8 cellular contexts compared by ENCODE assay signal in the genomic region with DNA sequence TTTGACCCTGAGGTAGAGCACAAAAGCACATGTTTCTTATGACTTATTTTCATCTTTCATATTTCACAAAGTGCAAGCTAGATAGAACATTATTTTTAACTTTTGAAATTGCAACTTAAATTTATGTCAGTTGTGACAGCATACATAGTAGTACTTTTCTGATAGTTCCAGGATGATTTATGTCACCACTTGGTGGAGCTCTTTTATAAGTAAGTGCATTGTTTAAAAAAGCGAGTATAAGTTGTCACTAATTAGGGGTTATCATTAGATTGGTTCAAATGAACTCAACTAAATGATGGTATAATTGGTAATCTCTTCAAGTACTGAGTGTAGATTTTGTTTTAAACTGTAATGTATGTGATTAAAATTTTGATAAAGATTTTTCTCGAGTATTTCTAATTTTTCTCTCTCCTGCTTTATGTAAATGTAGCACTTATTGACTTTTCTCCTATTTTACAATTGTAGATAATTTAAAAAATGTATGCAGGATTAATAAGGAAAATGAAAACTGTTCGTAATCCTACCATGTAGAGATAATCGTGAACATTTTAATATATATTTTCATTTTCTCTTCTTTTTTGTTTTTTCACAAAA. TPM values are rescaled to one million over a fixed set of nuclear protein-coding genes. Genes with fewer than 3 reads are reported as not detected.
DNase-seq lines count a peak whose midpoint lies in the region; ATAC-seq and TF ChIP-seq lines count a peak whose summit lies in the region.

No MANE protein-coding gene starts in this region.

- TF ChIP-seq RAD21 in HCT116 (IDR thresholded peaks at IDR 0.05; ENCODE audit: low read depth): peak; percentile 69

- POLR2A ChIA-PET in HCT116 (lab: Charles Lee): no interaction called here

- H3K4me3 Mint-ChIP-seq in CD4-positive, CD25-positive, alpha-beta regulatory T cell: no peak overlapping the region

- no TSS peak for BruUV-seq in HCT116 (replicated peaks; lab: Mats Ljungman, UMichigan)

- no peaks in the 10 kb centered on the region for H3K4me1 ChIP-seq in CD4-positive, CD25-positive, alpha-beta regulatory T cell (ENCODE audit: control insufficient read depth, insufficient read depth, low read length, poor library complexity, severe bottlenecking)
- H3K4me1 ChIP-seq in HCT116 (ENCODE audit: control insufficient read depth in 1 of 2, insufficient read depth in 2 of 2, low read length in 2 of 2): no peaks in the 10 kb centered on the region

- H3K27me3 Mint-ChIP-seq in CD4-positive, CD25-positive, alpha-beta regulatory T cell: no peaks in the 10 kb centered on the region

- peak overlapping the region; percentile 38 for H3K4me3 ChIP-seq in CD4-positive, CD25-positive, alpha-beta regulatory T cell (ENCODE audit: low read depth, low read length)
- no peak overlapping the region for H3K4me3 ChIP-seq in HCT116 (replicated peaks in 1 of 2; ENCODE audit: low read depth in 1 of 2, low read length in 2 of 2)
- H3K4me3 ChIP-seq in fibroblast of pulmonary artery (replicated peaks; ENCODE audit: low read depth, low read length): no peak overlapping the region

- CTCF ChIA-PET in HCT116 (lab: Charles Lee): interaction anchor here (0.7 to 3.8 kb wide), 7 partner anchors 11 to 434 kb away, joined by 3 to 65 read pairs (median 5); no protein-coding TSS in a partner anchor

- RAD21 ChIA-PET in HCT116 (lab: Charles Lee; ENCODE audit: low non-redundant PET in 1 of 2, low total read pairs in 2 of 2, uncharacterized antibody in 2 of 2, unreplicated experiment in 2 of 2): interaction anchor here (1.7 to 2.2 kb wide), 2 partner anchors 245 to 246 kb away, joined by 7 to 16 read pairs; no protein-coding TSS in a partner anchor

- peak; percentile 78 to 83 for ATAC-seq in CD4-positive, CD25-positive, alpha-beta regulatory T cell (ENCODE audit: low read depth in 2 of 2)
- ATAC-seq in HCT116 (peak; percentile 67), GM21825 (IDR thresholded peaks at IDR 0.05; ENCODE audit: unreplicated experiment) (no peak)

- no peaks in the 10 kb centered on the region for H3K36me3 ChIP-seq in CD4-positive, CD25-positive, alpha-beta regulatory T cell (ENCODE audit: control insufficient read depth, insufficient read depth, low read length)
- no peaks in the 10 kb centered on the region for H3K36me3 ChIP-seq in HCT116 (ENCODE audit: control insufficient read depth in 1 of 2, insufficient read depth in 2 of 2, low read length in 2 of 2)

- H3K9me2 ChIP-seq in HCT116 (ENCODE audit: insufficient read depth): no peaks in the 10 kb centered on the region

- peaks cover 0 to under 1% (median 0%) of the 10 kb centered on the region in 7 donors for H3K9me3 Mint-ChIP-seq in CD4-positive, CD25-positive, alpha-beta regulatory T cell

- no peak overlapping the region for H2AFZ ChIP-seq in HCT116 (ENCODE audit: low read depth, low read length, poor library complexity, severe bottlenecking)

- H3K27ac Mint-ChIP-seq in CD4-positive, CD25-positive, alpha-beta regulatory T cell: no peak overlapping the region

- H3K27ac ChIP-seq in CD4-positive, CD25-positive, alpha-beta regulatory T cell (ENCODE audit: insufficient read depth, low read length, poor library complexity, severe bottlenecking): no peak overlapping the region
- H3K27ac ChIP-seq in HCT116 (ENCODE audit: low read depth, low read length): no peak overlapping the region

- peaks cover 10 to 19% (median 16%) of the 10 kb centered on the region in 4 donors for H3K4me1 Mint-ChIP-seq in CD4-positive, CD25-positive, alpha-beta regulatory T cell

- no peaks in the 10 kb centered on the region for H3K27me3 ChIP-seq in CD4-positive, CD25-positive, alpha-beta regulatory T cell (ENCODE audit: control insufficient read depth, insufficient read depth, low read length)
- H3K27me3 ChIP-seq in HCT116 (ENCODE audit: insufficient read depth, low read length): no peaks in the 10 kb centered on the region

- H3K9ac ChIP-seq in HCT116 (ENCODE audit: low read length): no peak overlapping the region

- no peaks in the 10 kb centered on the region for H3K9me3 ChIP-seq in CD4-positive, CD25-positive, alpha-beta regulatory T cell (ENCODE audit: control insufficient read depth in 2 of 2, low read length in 2 of 2)
- H3K9me3 ChIP-seq in HCT116 (ENCODE audit: control insufficient read depth in 1 of 2, insufficient read depth in 1 of 2, low read depth in 1 of 2, low read length in 2 of 2): no peaks in the 10 kb centered on the region

- H3K4me2 ChIP-seq in HCT116 (ENCODE audit: low read length): no peak overlapping the region

- TF ChIP-seq CTCF in HCT116 (IDR thresholded peaks at IDR 0.05 in 2 of 3, conservative IDR thresholded peaks at IDR 0.05 in 1 of 3; ENCODE audit: borderline replicate concordance in 1 of 3, insufficient read depth in 1 of 3, low read depth in 2 of 3, low read length in 2 of 3) (peak; percentile 37 to 72 (median 42); a peak in 5 of 6 replicates), fibroblast of pulmonary artery (IDR thresholded peaks at IDR 0.05; ENCODE audit: low read length, missing control alignments) (peak; percentile 61)

- H3K79me2 ChIP-seq in HCT116 (ENCODE audit: insufficient read depth, low read length): no peaks in the 10 kb centered on the region

- peaks cover 14% of the 10 kb centered on the region for H3K36me3 Mint-ChIP-seq in CD4-positive, CD25-positive, alpha-beta regulatory T cell

- no peaks in the 10 kb centered on the region for H4K20me1 ChIP-seq in HCT116 (ENCODE audit: insufficient read depth)

- DNase-seq in CD4-positive, CD25-positive, alpha-beta regulatory T cell: peak in 2 of 3 donors; percentile 61 to 77
- peak; percentile 19 for DNase-seq in HCT116 (ENCODE audit: low read depth, low spot score)
- peak; percentile 38 for DNase-seq in SW480 (ENCODE audit: low spot score)
- DNase-seq in fibroblast of pulmonary artery (ENCODE audit: low read depth): peak; percentile 64
- peak; percentile 47 for DNase-seq in renal cortical epithelial cell (ENCODE audit: low read depth)
- DNase-seq in NCI-H446 treated with DMSO at 0.1 percent for 48 hours (lab: John Stamatoyannopoulos, UW): no peak
- DNase-seq in activated CD4-positive, alpha-beta T cell treated with anti-CD3 and anti-CD28 coated beads for 48 hours: no peak

- no peak for TF ChIP-seq POLR2A in HCT116 (IDR thresholded peaks at IDR 0.05; ENCODE audit: borderline replicate concordance, extremely low read depth, insufficient read depth, insufficient read length)

- intact Hi-C loops in HCT116 (cut with micrococcal nuclease): loop anchor here (1.0 to 10.0 kb wide), 3 partner anchors 246 to 435 kb away; no protein-coding TSS in a partner anchor

TF ChIP-seq in HCT116, 20 proteins besides CTCF, POLR2A, EP300 and RAD21:
- TF ChIP-seq ZNF274 (IDR thresholded peaks at IDR 0.05; ENCODE audit: low read depth, low read length): no peak
- no peak for TF ChIP-seq EGR1 (IDR thresholded peaks at IDR 0.05; ENCODE audit: low read depth)
- no peak for TF ChIP-seq ELF1 (IDR thresholded peaks at IDR 0.05; ENCODE audit: borderline replicate concordance, low read depth)
- TF ChIP-seq, protein P1, sequence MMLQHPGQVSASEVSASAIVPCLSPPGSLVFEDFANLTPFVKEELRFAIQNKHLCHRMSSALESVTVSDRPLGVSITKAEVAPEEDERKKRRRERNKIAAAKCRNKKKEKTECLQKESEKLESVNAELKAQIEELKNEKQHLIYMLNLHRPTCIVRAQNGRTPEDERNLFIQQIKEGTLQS (IDR thresholded peaks at IDR 0.05): no peak
- TF ChIP-seq, protein P2, sequence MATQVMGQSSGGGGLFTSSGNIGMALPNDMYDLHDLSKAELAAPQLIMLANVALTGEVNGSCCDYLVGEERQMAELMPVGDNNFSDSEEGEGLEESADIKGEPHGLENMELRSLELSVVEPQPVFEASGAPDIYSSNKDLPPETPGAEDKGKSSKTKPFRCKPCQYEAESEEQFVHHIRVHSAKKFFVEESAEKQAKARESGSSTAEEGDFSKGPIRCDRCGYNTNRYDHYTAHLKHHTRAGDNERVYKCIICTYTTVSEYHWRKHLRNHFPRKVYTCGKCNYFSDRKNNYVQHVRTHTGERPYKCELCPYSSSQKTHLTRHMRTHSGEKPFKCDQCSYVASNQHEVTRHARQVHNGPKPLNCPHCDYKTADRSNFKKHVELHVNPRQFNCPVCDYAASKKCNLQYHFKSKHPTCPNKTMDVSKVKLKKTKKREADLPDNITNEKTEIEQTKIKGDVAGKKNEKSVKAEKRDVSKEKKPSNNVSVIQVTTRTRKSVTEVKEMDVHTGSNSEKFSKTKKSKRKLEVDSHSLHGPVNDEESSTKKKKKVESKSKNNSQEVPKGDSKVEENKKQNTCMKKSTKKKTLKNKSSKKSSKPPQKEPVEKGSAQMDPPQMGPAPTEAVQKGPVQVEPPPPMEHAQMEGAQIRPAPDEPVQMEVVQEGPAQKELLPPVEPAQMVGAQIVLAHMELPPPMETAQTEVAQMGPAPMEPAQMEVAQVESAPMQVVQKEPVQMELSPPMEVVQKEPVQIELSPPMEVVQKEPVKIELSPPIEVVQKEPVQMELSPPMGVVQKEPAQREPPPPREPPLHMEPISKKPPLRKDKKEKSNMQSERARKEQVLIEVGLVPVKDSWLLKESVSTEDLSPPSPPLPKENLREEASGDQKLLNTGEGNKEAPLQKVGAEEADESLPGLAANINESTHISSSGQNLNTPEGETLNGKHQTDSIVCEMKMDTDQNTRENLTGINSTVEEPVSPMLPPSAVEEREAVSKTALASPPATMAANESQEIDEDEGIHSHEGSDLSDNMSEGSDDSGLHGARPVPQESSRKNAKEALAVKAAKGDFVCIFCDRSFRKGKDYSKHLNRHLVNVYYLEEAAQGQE (IDR thresholded peaks at IDR 0.05; ENCODE audit: low read depth): no peak
- TF ChIP-seq TCF7L2 (IDR thresholded peaks at IDR 0.05; ENCODE audit: borderline replicate concordance, extremely low read depth, insufficient read depth, insufficient read length): no peak

RNA-seq across cellular contexts. Expression of a gene that starts 31.1 kb away (rescaled TPM):
- total RNA-seq in CD4-positive, CD25-positive, alpha-beta regulatory T cell: 23.1 TPM
- 10 to 100 TPM; 18.8 to 24.6 (median 22.9) TPM for polyA plus RNA-seq in CD4-positive, CD25-positive, alpha-beta regulatory T cell
- total RNA-seq in HCT116 (2021; ENCODE audit: unreplicated experiment): 36.7 TPM
- 9.2 and 14.5 TPM in 2 replicates for polyA plus RNA-seq in HCT116 (2012)
- total RNA-seq in renal cortical epithelial cell: 53.1 and 87.3 TPM in 2 replicates

Comparison
In these comparisons a context has a peak if more than half of its experiments do, and no peak if none do; other contexts are left out.
1. DNase-seq: peak in CD4-positive, CD25-positive, alpha-beta regulatory T cell (2 of 3), HCT116 (single experiment), SW480 (single experiment), fibroblast of pulmonary artery (single experiment) and renal cortical epithelial cell (single experiment); none in NCI-H446 treated with DMSO at 0.1 percent for 48 hours (single experiment) and activated CD4-positive, alpha-beta T cell treated with anti-CD3 and anti-CD28 coated beads for 48 hours (single experiment).